19 cellular contexts compared by ENCODE assay signal in the genomic region with DNA sequence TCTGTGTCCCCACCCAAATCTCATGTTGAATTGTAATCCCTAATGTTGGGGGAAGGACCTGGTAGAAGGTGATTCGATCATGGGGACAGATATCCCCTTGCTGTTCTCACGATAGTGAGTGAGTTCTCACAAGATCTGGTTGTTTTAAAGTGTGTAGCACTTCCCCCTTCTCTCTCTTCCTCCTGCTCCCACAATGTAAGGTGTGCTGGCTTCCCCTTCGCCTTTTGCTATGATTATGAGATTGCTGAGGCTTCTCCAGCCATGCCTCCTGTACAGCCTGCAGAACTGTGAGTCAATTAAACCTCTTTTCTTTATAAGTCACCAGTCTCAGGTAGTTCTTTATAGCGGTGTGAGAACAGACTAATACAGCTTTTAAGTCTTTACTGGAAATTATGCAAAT.
"Had no signal": no experiment of that assay in that cellular context is flagged by ENCODE, and none has a peak within 500 bp of the region (broad histone marks: within the 10 kb centered on the region; RNA-seq: fewer than 3 reads in every experiment).

No MANE protein-coding gene starts in this region.

- H3K4me3 Mint-ChIP-seq: activated naive CD4-positive, alpha-beta T cell treated with anti-CD3 and anti-CD28 coated beads, Interleukin-2, amount 50 U/mL, for 24 hours; brain; dendritic cell treated with granulocyte-macrophage colony-stimulating factor and Interleukin-4, amounts not matched to agents 40 ng/mL and 50 ng/mL, for 4 days; memory B cell; nephron; stimulated activated naive CD8-positive, alpha-beta T cell treated with anti-CD3 and anti-CD28 coated beads, Interleukin-15, Interleukin-2, amounts not matched to agents 100 ng/mL and 50 ng/mL, for 24 hours; T-cell had no signal

- H3K27ac Mint-ChIP-seq: activated naive CD4-positive, alpha-beta T cell treated with anti-CD3 and anti-CD28 coated beads, Interleukin-2, amount 50 U/mL, for 24 hours; dendritic cell treated with granulocyte-macrophage colony-stimulating factor and Interleukin-4, amounts not matched to agents 40 ng/mL and 50 ng/mL, for 4 days; memory B cell; nephron; stimulated activated naive CD8-positive, alpha-beta T cell treated with anti-CD3 and anti-CD28 coated beads, Interleukin-15, Interleukin-2, amounts not matched to agents 100 ng/mL and 50 ng/mL, for 24 hours; T-cell had no signal

- DNase-seq: activated CD4-positive, alpha-beta T cell treated with anti-CD3 and anti-CD28 coated beads for 1 hour; activated T-cell treated with anti-CD3 and anti-CD28 coated beads, Interleukin-2, amount 50 U/mL, for 1 hour; aorta; effector CD4-positive, alpha-beta T cell; heart right ventricle; islet precursor cell; left colon; pancreas; right cardiac atrium; stimulated activated CD4-positive, alpha-beta T cell treated with anti-CD3 and anti-CD28 coated beads, Interleukin-4, amount 100 ng/mL, for 24 hours; substantia nigra; T-cell; tibial artery had no signal

- ATAC-seq: left colon, right cardiac atrium, T-cell had no signal

- H3K36me3 Mint-ChIP-seq: activated naive CD4-positive, alpha-beta T cell treated with anti-CD3 and anti-CD28 coated beads, Interleukin-2, amount 50 U/mL, for 24 hours; brain; memory B cell; T-cell had no signal

- H3K4me1 Mint-ChIP-seq: activated naive CD4-positive, alpha-beta T cell treated with anti-CD3 and anti-CD28 coated beads, Interleukin-2, amount 50 U/mL, for 24 hours; brain; nephron; T-cell had no signal

- H3K9me3 Mint-ChIP-seq: dendritic cell treated with granulocyte-macrophage colony-stimulating factor and Interleukin-4, amounts not matched to agents 40 ng/mL and 50 ng/mL, for 4 days; stimulated activated naive CD8-positive, alpha-beta T cell treated with anti-CD3 and anti-CD28 coated beads, Interleukin-15, Interleukin-2, amounts not matched to agents 100 ng/mL and 50 ng/mL, for 24 hours had no signal

- H3K27me3 Mint-ChIP-seq: dendritic cell treated with granulocyte-macrophage colony-stimulating factor and Interleukin-4, amounts not matched to agents 40 ng/mL and 50 ng/mL, for 4 days; memory B cell; stimulated activated naive CD8-positive, alpha-beta T cell treated with anti-CD3 and anti-CD28 coated beads, Interleukin-15, Interleukin-2, amounts not matched to agents 100 ng/mL and 50 ng/mL, for 24 hours had no signal
